9 cellular contexts compared by ENCODE assay signal in genomic region chr4:742742-743311, GRCh38. TPM values are rescaled to one million over a fixed set of nuclear protein-coding genes. Genes with fewer than 3 reads are reported as not detected.
DNase-seq lines count a peak whose midpoint lies in the region; ATAC-seq and TF ChIP-seq lines count a peak whose summit lies in the region.
"Had no signal": no experiment of that assay in that cellular context is flagged by ENCODE, and none has a peak within 500 bp of the region (broad histone marks: within the 10 kb centered on the region; RNA-seq: fewer than 3 reads in every experiment).

No MANE protein-coding gene starts in this region.

- H3F3A ChIP-seq in PC-9 (ENCODE audit: insufficient read depth, low read depth) = peaks cover 18% of the 10 kb centered on the region; the same call in 1 of the 2 replicates

- TF ChIP-seq CTCF in HEK293 (tag by site-specific recombination; IDR thresholded peaks at IDR 0.05) (peak; percentile 60; the same call in 1 of the 2 replicates), PC-9 (conservative IDR thresholded peaks at IDR 0.05) (peak; percentile 96), fibroblast of villous mesenchyme (IDR thresholded peaks at IDR 0.05; ENCODE audit: insufficient read depth, low read depth, low read length) (peak; percentile 89)

- no peak overlapping the region for H3K27ac ChIP-seq in HEK293 (ENCODE audit: extremely low read depth, low read depth, low read length)
- no peak overlapping the region for H3K27ac ChIP-seq in PC-9
- H3K27ac ChIP-seq: SJSA1 had no signal

- H3K4me1 Mint-ChIP-seq in activated T-cell treated with anti-CD3 and anti-CD28 coated beads, Interleukin-2, amount 50 U/mL, for 4 hours (ENCODE audit: low read depth) = no peaks in the 10 kb centered on the region

- no peak overlapping the region for H3K4me2 ChIP-seq in PC-9

- DNase-seq in DMS53 treated with DMSO at 0.1 percent for 48 hours (lab: John Stamatoyannopoulos, UW; ENCODE audit: unreplicated experiment) (peak; percentile 77), PC-9 (peak in 1 of 2 experiments; percentile 66), fibroblast of villous mesenchyme (ENCODE audit: low read depth) (peak; percentile 53), posterior cingulate gyrus (peak in 8 of 10 donors; percentile 60 to 94 (median 70)), ureter (ENCODE audit: low spot score) (peak; percentile 71)
- peak; percentile 79 for DNase-seq in activated T-cell treated with anti-CD3 and anti-CD28 coated beads, Interleukin-2, amount 50 U/mL, for 4 hours

- H3K36me3 ChIP-seq in HEK293 (ENCODE audit: control insufficient read depth in 2 of 2, insufficient read depth in 1 of 2, low read length in 2 of 2) = peaks cover 0 to 41% of the 10 kb centered on the region in 2 experiments; a peak in 2 of 3 replicates
- no peaks in the 10 kb centered on the region for H3K36me3 ChIP-seq in PC-9 (ENCODE audit: low read depth)
- H3K36me3 ChIP-seq: SJSA1 had no signal

- peaks cover 11% of the 10 kb centered on the region for H4K20me1 ChIP-seq in PC-9 (ENCODE audit: insufficient read depth)

- no peaks in the 10 kb centered on the region for H3K9me2 ChIP-seq in PC-9 (ENCODE audit: insufficient read depth)

- no peaks in the 10 kb centered on the region for H3K27me3 ChIP-seq in PC-9 (ENCODE audit: insufficient read depth, low read depth)
- H3K27me3 ChIP-seq: SJSA1 had no signal

- peaks cover 7% of the 10 kb centered on the region for H3K36me3 Mint-ChIP-seq in activated T-cell treated with anti-CD3 and anti-CD28 coated beads, Interleukin-2, amount 50 U/mL, for 4 hours (ENCODE audit: insufficient read depth)

- H3K9me3 Mint-ChIP-seq in activated T-cell treated with anti-CD3 and anti-CD28 coated beads, Interleukin-2, amount 50 U/mL, for 4 hours = no peaks in the 10 kb centered on the region

- H3K4me3 ChIP-seq in HEK293 (ENCODE audit: low read depth, low read length) (no peak overlapping the region), PC-9 (no peak overlapping the region), fibroblast of villous mesenchyme (ENCODE audit: low read depth, low read length) (no peak overlapping the region)
- H3K4me3 ChIP-seq: SJSA1 had no signal

- no peaks in the 10 kb centered on the region for H3K9me3 ChIP-seq in HEK293 (ENCODE audit: control insufficient read depth, insufficient read depth, low read depth, low read length)
- no peaks in the 10 kb centered on the region for H3K9me3 ChIP-seq in PC-9 (ENCODE audit: insufficient read depth, low read depth)
- H3K9me3 ChIP-seq: SJSA1 had no signal

- CTCF ChIA-PET in HEK293 (lab: Yijun Ruan, JAX) (interaction anchor here (0.5 to 2.4 kb wide), 11 partner anchors 12 to 588 kb away, joined by 3 to 12 read pairs (median 3); partner anchors contain the start of gene IDUA), PC-9 (lab: Charles Lee) (no interaction called here)

- intact Hi-C loops in PC-9 (cut with micrococcal nuclease; ENCODE audit: unreplicated experiment) = loop anchor here (10.0 kb wide), 1 partner anchor 138 kb away; no protein-coding TSS in a partner anchor
- intact Hi-C loops in posterior cingulate gyrus (cut with DNase I) = loop anchor here (10.0 kb wide), 1 partner anchor 242 kb away; the partner anchor contains the start of gene IDUA

- H3K79me2 ChIP-seq in PC-9 (ENCODE audit: low read depth) = no peaks in the 10 kb centered on the region

- H3K4me1 ChIP-seq in HEK293 (ENCODE audit: control insufficient read depth, insufficient read depth, low read length) = no peaks in the 10 kb centered on the region
- no peaks in the 10 kb centered on the region for H3K4me1 ChIP-seq in PC-9 (replicated peaks; ENCODE audit: insufficient read depth)

- peak; percentile 89 to 96 for ATAC-seq in activated T-cell treated with anti-CD3 and anti-CD28 coated beads, Interleukin-2, amount 50 U/mL, for 4 hours
- no peak for ATAC-seq in HG02763 (IDR thresholded peaks at IDR 0.05; ENCODE audit: unreplicated experiment)

- H2AFZ ChIP-seq in PC-9 = no peak overlapping the region

- no peaks in the 10 kb centered on the region for H3K27me3 Mint-ChIP-seq in activated T-cell treated with anti-CD3 and anti-CD28 coated beads, Interleukin-2, amount 50 U/mL, for 4 hours (ENCODE audit: low read depth)

- BruUV-seq in PC-9 (replicated peaks; lab: Mats Ljungman, UMichigan) = no TSS peak

- H3K4me3 Mint-ChIP-seq in activated T-cell treated with anti-CD3 and anti-CD28 coated beads, Interleukin-2, amount 50 U/mL, for 4 hours = no peak overlapping the region

- POLR2A ChIA-PET in HEK293 (lab: Yijun Ruan, JAX) = no interaction called here
- POLR2A ChIA-PET in PC-9 (lab: Charles Lee; ENCODE audit: unreplicated experiment) = interaction anchor here (0.6 kb wide), 2 partner anchors 603 to 830 kb away, joined by 3 to 7 read pairs; no protein-coding TSS in a partner anchor

TF ChIP-seq in HEK293, 187 proteins besides CTCF, POLR2A, EP300 and RAD21:
- TF ChIP-seq ZNF654 (tag by site-specific recombination; IDR thresholded peaks at IDR 0.05; ENCODE audit: low read depth) (peak; percentile 62), ZFHX2 (tag by site-specific recombination; conservative IDR thresholded peaks at IDR 0.05) (no peak), ZNF555 (tag by site-specific recombination; conservative IDR thresholded peaks at IDR 0.05) (no peak), ZNF274 (IDR thresholded peaks at IDR 0.05; ENCODE audit: low read length) (no peak), ZNF274 (tag by site-specific recombination; IDR thresholded peaks at IDR 0.05; ENCODE audit: borderline replicate concordance) (no peak), ZNF837 (tag by site-specific recombination; IDR thresholded peaks at IDR 0.05) (no peak), ZNF426 (tag by site-specific recombination; IDR thresholded peaks at IDR 0.05) (no peak), ZNF121 (tag by site-specific recombination; IDR thresholded peaks at IDR 0.05) (no peak), ZSCAN30 (tag by site-specific recombination; IDR thresholded peaks at IDR 0.05) (0 out of 2 replicates have a peak, but pooled peaks have one; percentile 24), ZNF157 (tag by site-specific recombination; IDR thresholded peaks at IDR 0.05) (no peak), ZIC2 (tag by site-specific recombination; IDR thresholded peaks at IDR 0.05) (peak; percentile 51)
- TF ChIP-seq, protein P1, sequence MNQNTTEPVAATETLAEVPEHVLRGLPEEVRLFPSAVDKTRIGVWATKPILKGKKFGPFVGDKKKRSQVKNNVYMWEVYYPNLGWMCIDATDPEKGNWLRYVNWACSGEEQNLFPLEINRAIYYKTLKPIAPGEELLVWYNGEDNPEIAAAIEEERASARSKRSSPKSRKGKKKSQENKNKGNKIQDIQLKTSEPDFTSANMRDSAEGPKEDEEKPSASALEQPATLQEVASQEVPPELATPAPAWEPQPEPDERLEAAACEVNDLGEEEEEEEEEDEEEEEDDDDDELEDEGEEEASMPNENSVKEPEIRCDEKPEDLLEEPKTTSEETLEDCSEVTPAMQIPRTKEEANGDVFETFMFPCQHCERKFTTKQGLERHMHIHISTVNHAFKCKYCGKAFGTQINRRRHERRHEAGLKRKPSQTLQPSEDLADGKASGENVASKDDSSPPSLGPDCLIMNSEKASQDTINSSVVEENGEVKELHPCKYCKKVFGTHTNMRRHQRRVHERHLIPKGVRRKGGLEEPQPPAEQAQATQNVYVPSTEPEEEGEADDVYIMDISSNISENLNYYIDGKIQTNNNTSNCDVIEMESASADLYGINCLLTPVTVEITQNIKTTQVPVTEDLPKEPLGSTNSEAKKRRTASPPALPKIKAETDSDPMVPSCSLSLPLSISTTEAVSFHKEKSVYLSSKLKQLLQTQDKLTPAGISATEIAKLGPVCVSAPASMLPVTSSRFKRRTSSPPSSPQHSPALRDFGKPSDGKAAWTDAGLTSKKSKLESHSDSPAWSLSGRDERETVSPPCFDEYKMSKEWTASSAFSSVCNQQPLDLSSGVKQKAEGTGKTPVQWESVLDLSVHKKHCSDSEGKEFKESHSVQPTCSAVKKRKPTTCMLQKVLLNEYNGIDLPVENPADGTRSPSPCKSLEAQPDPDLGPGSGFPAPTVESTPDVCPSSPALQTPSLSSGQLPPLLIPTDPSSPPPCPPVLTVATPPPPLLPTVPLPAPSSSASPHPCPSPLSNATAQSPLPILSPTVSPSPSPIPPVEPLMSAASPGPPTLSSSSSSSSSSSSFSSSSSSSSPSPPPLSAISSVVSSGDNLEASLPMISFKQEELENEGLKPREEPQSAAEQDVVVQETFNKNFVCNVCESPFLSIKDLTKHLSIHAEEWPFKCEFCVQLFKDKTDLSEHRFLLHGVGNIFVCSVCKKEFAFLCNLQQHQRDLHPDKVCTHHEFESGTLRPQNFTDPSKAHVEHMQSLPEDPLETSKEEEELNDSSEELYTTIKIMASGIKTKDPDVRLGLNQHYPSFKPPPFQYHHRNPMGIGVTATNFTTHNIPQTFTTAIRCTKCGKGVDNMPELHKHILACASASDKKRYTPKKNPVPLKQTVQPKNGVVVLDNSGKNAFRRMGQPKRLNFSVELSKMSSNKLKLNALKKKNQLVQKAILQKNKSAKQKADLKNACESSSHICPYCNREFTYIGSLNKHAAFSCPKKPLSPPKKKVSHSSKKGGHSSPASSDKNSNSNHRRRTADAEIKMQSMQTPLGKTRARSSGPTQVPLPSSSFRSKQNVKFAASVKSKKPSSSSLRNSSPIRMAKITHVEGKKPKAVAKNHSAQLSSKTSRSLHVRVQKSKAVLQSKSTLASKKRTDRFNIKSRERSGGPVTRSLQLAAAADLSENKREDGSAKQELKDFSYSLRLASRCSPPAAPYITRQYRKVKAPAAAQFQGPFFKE (tag by site-specific recombination; IDR thresholded peaks at IDR 0.05; ENCODE audit: borderline replicate concordance) = no peak

RNA-seq across cellular contexts. Expression of gene PCGF3, which starts 37.2 kb away (rescaled TPM):
- total RNA-seq in PC-9 (2021) = 60.5 and 60.8 TPM in 2 replicates
- total RNA-seq in activated T-cell treated with anti-CD3 and anti-CD28 coated beads, Interleukin-2, amount 50 U/mL, for 4 hours = 10 to 100 TPM; 20.7 to 27.8 (median 23.0) TPM
- total RNA-seq in fibroblast of villous mesenchyme = 36.7 and 40.6 TPM in 2 replicates
- 63.3 TPM for total RNA-seq in ureter

RNA-seq across cellular contexts. Expression of gene SLC49A3, which starts 53.9 kb away (rescaled TPM):
- total RNA-seq in PC-9 (2021) (8.1 and 10.7 TPM in 2 replicates), fibroblast of villous mesenchyme (3.9 and 7.1 TPM in 2 replicates), ureter (8.9 TPM)
- under 1 TPM; 0.48 to 0.79 (median 0.53) TPM for total RNA-seq in activated T-cell treated with anti-CD3 and anti-CD28 coated beads, Interleukin-2, amount 50 U/mL, for 4 hours
- total RNA-seq: SJSA1 had no signal
